ENCODE assay signal across 8 cellular contexts in genomic region chr6:39933669-39934059, GRCh38. TPM values are rescaled to one million over a fixed set of nuclear protein-coding genes. Genes with fewer than 3 reads are reported as not detected.
DNase-seq lines count a peak whose midpoint lies in the region; ATAC-seq and TF ChIP-seq lines count a peak whose summit lies in the region.

No MANE protein-coding gene starts in this region.

- H3K36me3 ChIP-seq in SJSA1 (no peaks in the 10 kb centered on the region), esophagus squamous epithelium (no peaks in the 10 kb centered on the region), neuronal stem cell (replicated peaks in 1 of 2; ENCODE audit: control insufficient read depth in 2 of 2, insufficient read depth in 2 of 2, low read length in 2 of 2) (no peaks in the 10 kb centered on the region)

- H3K4me3 ChIP-seq in SJSA1: peak overlapping the region; percentile 75
- H3K4me3 ChIP-seq in esophagus squamous epithelium: peak overlapping the region; percentile 56 to 90 (median 76)
- peak overlapping the region; percentile 63 to 88 for H3K4me3 ChIP-seq in neuronal stem cell (ENCODE audit: low read length in 2 of 2)

- DNase-seq in CD14-positive monocyte (ENCODE audit: low spot score) (no peak), SJSA1 (ENCODE audit: low read depth in 1 of 2, low spot score in 2 of 2) (no peak), esophagus squamous epithelium (lab: John Stamatoyannopoulos, UW) (no peak), neuronal stem cell (ENCODE audit: low spot score) (no peak), NCI-H345 treated with DMSO at 0.1 percent for 48 hours (lab: John Stamatoyannopoulos, UW; ENCODE audit: unreplicated experiment) (no peak)

- H2AK5ac ChIP-seq in neuronal stem cell (ENCODE audit: low read depth, low read length): peak overlapping the region; percentile 36

- no peak overlapping the region for H2BK15ac ChIP-seq in neuronal stem cell (ENCODE audit: low read length)

- H4K91ac ChIP-seq in neuronal stem cell (ENCODE audit: low read depth, low read length, poor library complexity): no peak overlapping the region

- no peak overlapping the region for H4K8ac ChIP-seq in neuronal stem cell (ENCODE audit: low read depth, low read length)

- H3K27ac Mint-ChIP-seq in CD14-positive monocyte: no peak overlapping the region

- H3K4me3 Mint-ChIP-seq in CD14-positive monocyte: peak overlapping the region; percentile 52 to 54

- no peak overlapping the region for H2BK5ac ChIP-seq in neuronal stem cell (ENCODE audit: low read length)

- H3K79me1 ChIP-seq in neuronal stem cell (ENCODE audit: low read depth, low read length): no peaks in the 10 kb centered on the region

- no peak overlapping the region for H2BK12ac ChIP-seq in neuronal stem cell (ENCODE audit: low read length)

- no peak overlapping the region for H3K23ac ChIP-seq in neuronal stem cell (ENCODE audit: low read depth, low read length, poor library complexity)

- H3K9me3 ChIP-seq in SJSA1 (replicated peaks) (no peaks in the 10 kb centered on the region), esophagus squamous epithelium (no peaks in the 10 kb centered on the region), neuronal stem cell (replicated peaks in 1 of 2; ENCODE audit: control insufficient read depth in 2 of 2, insufficient read depth in 1 of 2, low read depth in 1 of 2, low read length in 2 of 2) (no peaks in the 10 kb centered on the region)

- intact Hi-C loops in CD14-positive monocyte (cut with micrococcal nuclease): no loop called here
- intact Hi-C loops in esophagus squamous epithelium (cut with DNase I): no loop called here

- H3K36me3 Mint-ChIP-seq in CD14-positive monocyte: no peaks in the 10 kb centered on the region

- peak overlapping the region; percentile 86 for H3K18ac ChIP-seq in neuronal stem cell (ENCODE audit: low read length)

- peak overlapping the region; percentile 32 for H3K14ac ChIP-seq in neuronal stem cell (ENCODE audit: low read length)

- H2AFZ ChIP-seq in neuronal stem cell (ENCODE audit: low read length): peak overlapping the region; percentile 98

- H3K27ac ChIP-seq in SJSA1: no peak overlapping the region
- peak overlapping the region; percentile 73 to 94 (median 88) for H3K27ac ChIP-seq in esophagus squamous epithelium
- H3K27ac ChIP-seq in neuronal stem cell (replicated peaks; ENCODE audit: low read length): no peak overlapping the region

- WGBS in esophagus squamous epithelium, 2 donors: 26 to 53% methylated on average over 2 to 5 of the region's 5 CpGs
- no CpG with 5 or more reads among the region's 5 CpGs for WGBS in neuronal stem cell (ENCODE audit: extremely low coverage in 2 of 2, insufficient read length in 2 of 2, insufficient replicate concordance in 1 of 2), 2 donors

- peak overlapping the region; percentile 85 for H3K4me2 ChIP-seq in neuronal stem cell (ENCODE audit: insufficient read depth, low read length, poor library complexity, severe bottlenecking)

- no peak for TF ChIP-seq POLR2A in esophagus squamous epithelium (IDR thresholded peaks at IDR 0.05)

- H3K4me1 ChIP-seq in SJSA1 (replicated peaks) (peaks cover 23% of the 10 kb centered on the region), esophagus squamous epithelium (peaks cover 0 to 63% (median 3%) of the 10 kb centered on the region in 3 donors), neuronal stem cell (ENCODE audit: control insufficient read depth in 2 of 2, insufficient read depth in 1 of 2, low read depth in 1 of 2, low read length in 2 of 2) (peaks cover 3 to 13% of the 10 kb centered on the region in 2 donors)

- H3K27me3 ChIP-seq in SJSA1 (replicated peaks) (no peaks in the 10 kb centered on the region), esophagus squamous epithelium (peaks cover 0 to 5% (median 0%) of the 10 kb centered on the region in 4 donors), neuronal stem cell (ENCODE audit: control insufficient read depth in 3 of 3, insufficient read depth in 3 of 3, low read depth in 1 of 3, low read length in 3 of 3) (peaks cover 0 to 17% (median 0%) of the 10 kb centered on the region in 3 experiments)

- no peak overlapping the region for H3K4ac ChIP-seq in neuronal stem cell (ENCODE audit: low read length)

- peak overlapping the region; percentile 88 for H3K9ac ChIP-seq in neuronal stem cell (ENCODE audit: low read depth, low read length, poor library complexity)

- no peak overlapping the region for H2BK120ac ChIP-seq in neuronal stem cell (ENCODE audit: low read depth, low read length)

- peaks cover 31 to 39% (median 38%) of the 10 kb centered on the region in 3 donors for H3K27me3 Mint-ChIP-seq in CD14-positive monocyte (ENCODE audit: low read depth in 3 of 3)

- peaks cover 0 to 9% (median 0%) of the 10 kb centered on the region in 7 donors for H3K9me3 Mint-ChIP-seq in CD14-positive monocyte

- peaks cover 2% of the 10 kb centered on the region for H3K4me1 Mint-ChIP-seq in CD14-positive monocyte

- TF ChIP-seq CTCF in CD14-positive monocyte (IDR thresholded peaks at IDR 0.05) (no peak), esophagus squamous epithelium (IDR thresholded peaks at IDR 0.05) (no peak)

- ATAC-seq in GM19395 (IDR thresholded peaks at IDR 0.05; ENCODE audit: unreplicated experiment): no peak
- no peak for ATAC-seq in HG02852 (IDR thresholded peaks at IDR 0.05; ENCODE audit: unreplicated experiment)
- no peak for ATAC-seq in HG03175 (IDR thresholded peaks at IDR 0.05; ENCODE audit: unreplicated experiment)

RNA-seq across cellular contexts. Expression of gene MOCS1, which starts 0.6 kb away (rescaled TPM):
- polyA plus RNA-seq in CD14-positive monocyte: under 1 TPM; 0.05 to 0.26 TPM
- total RNA-seq in SJSA1 (2014; rRNA removed; shearing (Covaris generic)): 7.7 and 13.7 TPM in 2 replicates
- total RNA-seq in esophagus squamous epithelium: 10 to 100 TPM in 2 of 4 donors, 1 to 10 TPM in 2; 5.0 to 12.0 (median 8.4) TPM
- polyA plus RNA-seq in neuronal stem cell (2013, experiment 1 of 2): 9.8 TPM
- polyA plus RNA-seq in neuronal stem cell (2013, experiment 2 of 2): 10.0 TPM

Comparison
In these comparisons a context has a peak if more than half of its experiments do, and no peak if none do; other contexts are left out.
1. H3K27ac ChIP-seq: peak in esophagus squamous epithelium (4 of 4); none in SJSA1 (single experiment) and neuronal stem cell (single experiment).
2. Peak in every context shown above with its lines, with median percentiles within 50 percentile points of each other: H3K4me3 ChIP-seq.